In the genomic region with DNA sequence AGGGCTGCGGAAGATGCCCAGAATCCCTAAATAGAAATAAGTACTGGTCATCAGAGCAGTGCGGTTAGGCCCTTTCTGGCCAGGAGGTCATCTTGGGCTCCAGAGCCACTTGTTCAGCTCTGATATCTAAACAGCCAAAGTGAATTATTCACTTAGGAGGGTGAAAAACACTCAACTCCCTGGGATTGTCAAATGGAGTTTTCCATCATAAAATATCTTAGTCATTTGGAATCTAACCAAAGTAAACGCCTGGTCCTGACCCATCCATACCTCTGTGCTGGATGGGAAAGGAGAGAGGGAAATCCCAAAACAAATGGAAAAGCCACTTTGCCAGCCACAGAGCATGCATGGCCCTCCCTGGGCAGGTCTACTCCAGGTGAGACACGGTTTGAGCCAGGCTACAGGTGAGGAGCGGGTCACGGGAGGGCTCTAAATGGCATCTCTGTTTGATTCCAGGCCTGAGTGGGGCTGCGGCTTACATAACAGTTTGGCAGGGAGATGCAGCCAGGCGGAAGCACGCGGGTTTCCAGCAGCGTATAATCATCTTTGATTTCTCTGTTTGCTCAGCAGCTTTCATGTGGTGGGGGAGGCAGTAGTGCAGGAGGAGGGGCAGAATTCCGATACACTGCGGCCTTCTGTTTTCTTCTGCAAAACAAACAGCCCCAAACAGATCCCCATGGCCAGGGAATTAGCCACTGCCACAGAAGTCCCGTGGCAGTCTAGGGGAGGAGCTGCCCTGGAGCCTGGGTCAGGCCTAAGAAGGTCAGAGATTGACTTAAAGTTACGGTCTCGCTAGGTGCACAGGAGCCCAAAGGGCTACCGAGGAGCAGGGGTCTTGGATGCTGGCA, we compare ENCODE assay signal across 10 cellular contexts.
DNase-seq lines count a peak whose midpoint lies in the region; ATAC-seq and TF ChIP-seq lines count a peak whose summit lies in the region.
"Had no signal": no experiment of that assay in that cellular context is flagged by ENCODE, and none has a peak within 500 bp of the region (broad histone marks: within the 10 kb centered on the region; RNA-seq: fewer than 3 reads in every experiment).

No MANE protein-coding gene starts in this region.

- peak overlapping the region in 1 of 2 donors; percentile 3 for H3K9ac ChIP-seq in mucosa of rectum (ENCODE audit: low read depth in 1 of 2, low read length in 2 of 2)

- no peaks in the 10 kb centered on the region for H3K36me3 ChIP-seq in mucosa of rectum (ENCODE audit: control insufficient read depth in 2 of 2, insufficient read depth in 2 of 2, low read length in 2 of 2)

- no peaks in the 10 kb centered on the region for H3K27me3 ChIP-seq in mucosa of rectum (ENCODE audit: control insufficient read depth in 2 of 2, insufficient read depth in 2 of 2, low read length in 2 of 2)

- ATAC-seq in HG02759 (IDR thresholded peaks at IDR 0.05; ENCODE audit: unreplicated experiment) (no peak), HG02981 (IDR thresholded peaks at IDR 0.05; ENCODE audit: unreplicated experiment) (no peak), HG02870 (IDR thresholded peaks at IDR 0.05; ENCODE audit: unreplicated experiment) (no peak)

- peaks cover 0 to 6% of the 10 kb centered on the region in 2 donors for H3K4me1 ChIP-seq in mucosa of rectum (ENCODE audit: control insufficient read depth in 2 of 2, insufficient read depth in 2 of 2, low read length in 2 of 2)

- H3K9me3 ChIP-seq in mucosa of rectum (ENCODE audit: control insufficient read depth in 2 of 2, low read length in 2 of 2): no peaks in the 10 kb centered on the region

- H3K4me3 ChIP-seq in AG09309 (ENCODE audit: control insufficient read depth, low read depth, low read length) (no peak overlapping the region), mucosa of rectum (ENCODE audit: low read length in 2 of 2) (peak overlapping the region in 1 of 2 donors; percentile 7)

- peak; percentile 23 for DNase-seq in AG09309 (ENCODE audit: low read depth)
- peak; percentile 21 for DNase-seq in NCI-H2196 treated with DMSO at 0.1 percent for 48 hours (lab: John Stamatoyannopoulos, UW; ENCODE audit: unreplicated experiment)
- DNase-seq in epidermal melanocyte (ENCODE audit: insufficient read length, low spot score): peak; percentile 50
- DNase-seq in activated CD4-positive, alpha-beta T cell treated with anti-CD3 and anti-CD28 coated beads for 4 hours: no peak
- DNase-seq: activated T-cell treated with anti-CD3 and anti-CD28 coated beads, Interleukin-2, amount 50 U/mL, for 24 hours; NCI-H510A had no signal

- no peak for TF ChIP-seq CTCF in AG09309 (IDR thresholded peaks at IDR 0.05; ENCODE audit: control insufficient read depth, insufficient read depth, low read depth, low read length, missing control alignments)

- H3K27ac ChIP-seq in mucosa of rectum (ENCODE audit: low read depth in 2 of 2, low read length in 2 of 2): peak overlapping the region; percentile 16 to 31

Comparison
In these comparisons a context has a peak if more than half of its experiments do, and no peak if none do; other contexts are left out.
1. DNase-seq: peak in AG09309 (single experiment), NCI-H2196 treated with DMSO at 0.1 percent for 48 hours (single experiment) and epidermal melanocyte (single experiment); none in activated CD4-positive, alpha-beta T cell treated with anti-CD3 and anti-CD28 coated beads for 4 hours (0 of 2).